8 cellular contexts compared by ENCODE assay signal in the genomic region with DNA sequence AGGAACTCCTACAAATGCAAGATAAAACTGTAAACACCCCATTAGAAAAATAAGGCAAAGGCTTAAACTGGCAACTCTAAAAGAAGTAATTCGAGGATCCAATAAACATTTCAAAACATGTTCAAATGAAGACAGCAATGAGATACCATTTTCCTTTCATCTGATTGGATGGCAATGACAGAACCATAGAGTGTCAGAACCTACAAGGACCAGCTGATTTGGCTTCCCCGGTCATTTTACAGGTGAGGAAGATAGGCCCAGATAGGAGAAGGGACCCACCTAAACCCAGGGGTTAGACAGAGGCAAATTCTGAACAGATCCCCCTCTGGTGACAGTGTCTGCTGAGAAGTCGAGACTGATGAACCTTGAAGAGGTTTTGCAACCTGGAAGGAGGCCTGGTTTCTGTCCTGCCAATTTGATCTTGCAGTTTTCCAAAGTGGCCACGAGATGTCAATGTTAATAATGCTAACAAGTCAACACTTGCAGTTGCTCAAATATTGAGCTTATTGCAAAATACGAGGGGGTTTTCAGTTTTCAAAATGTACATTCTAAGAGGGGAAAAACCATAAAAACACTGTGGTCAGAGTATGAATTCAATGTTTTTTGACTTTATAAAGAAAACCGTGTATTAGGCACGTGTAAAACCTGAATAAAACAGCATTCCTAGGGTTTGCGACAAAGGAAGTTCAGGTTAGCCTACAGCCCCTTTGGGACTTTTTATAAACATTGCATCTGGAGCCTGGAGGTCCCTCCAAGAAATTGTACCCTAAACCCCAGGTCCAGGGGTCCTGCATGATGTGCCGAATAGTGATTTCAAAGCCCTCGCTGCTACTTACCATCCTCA. TPM values are rescaled to one million over a fixed set of nuclear protein-coding genes. Genes with fewer than 3 reads are reported as not detected.
DNase-seq lines count a peak whose midpoint lies in the region; TF ChIP-seq lines count a peak whose summit lies in the region.

No MANE protein-coding gene starts in this region.

- WGBS in prostate gland, result 39% methylated on average over 10 of the region's 10 CpGs

- H3K9me3 ChIP-seq in prostate gland, result no peaks in the 10 kb centered on the region

- peak in 3 of 4 experiments; percentile 30 to 52 (median 49) for TF ChIP-seq CTCF in prostate gland (IDR thresholded peaks at IDR 0.05)

- DNase-seq in SIG-M5 treated with dmso at 0.1 percent for 504 hours (lab: John Stamatoyannopoulos, UW; ENCODE audit: unreplicated experiment) (peak; percentile 52), SIG-M5 (lab: John Stamatoyannopoulos, UW) (no peak), LoVo (ENCODE audit: low spot score) (peak; percentile 14), UCSD-AML1 (lab: John Stamatoyannopoulos, UW; ENCODE audit: unreplicated experiment) (peak; percentile 23), glomerular endothelial cell (ENCODE audit: extremely low read depth, low read depth, low spot score) (peak; percentile 5), prostate gland (ENCODE audit: low spot score) (peak; percentile 46), NCI-H774 (lab: John Stamatoyannopoulos, UW) (no peak)
- DNase-seq in activated CD4-positive, CD25-positive, alpha-beta regulatory T cell (lab: John Stamatoyannopoulos, UW), result no peak

- no peaks in the 10 kb centered on the region for H3K27me3 ChIP-seq in prostate gland (replicated peaks; ENCODE audit: insufficient read depth)

- intact Hi-C loops in prostate gland (cut with DNase I), result loop anchor here (2.0 kb wide), 1 partner anchor 111 kb away; no protein-coding TSS in a partner anchor

- H3K36me3 ChIP-seq in prostate gland, result no peaks in the 10 kb centered on the region

- no peaks in the 10 kb centered on the region for H3K4me1 ChIP-seq in prostate gland (replicated peaks)

- TF ChIP-seq POLR2A in prostate gland (IDR thresholded peaks at IDR 0.05), result no peak

- H3K27ac ChIP-seq in prostate gland, result no peak overlapping the region

- no peak overlapping the region for H3K4me3 ChIP-seq in prostate gland

RNA-seq across cellular contexts. Expression of gene CFAP161, which starts 21.5 kb away (rescaled TPM):
- total RNA-seq in glomerular endothelial cell (1.0 and 1.4 TPM in 2 replicates), prostate gland (1 to 10 TPM in 1 of 2 donors, not detected in 1; 2.9 TPM)

RNA-seq across cellular contexts. Expression of gene IL16, which starts 41.1 kb away (rescaled TPM):
- total RNA-seq in glomerular endothelial cell, result 1.4 and 3.3 TPM in 2 replicates
- total RNA-seq in prostate gland, result 1 to 10 TPM; 2.7 to 9.9 TPM

Comparison
In these comparisons a context has a peak if more than half of its experiments do, and no peak if none do; other contexts are left out.
1. DNase-seq: peak in SIG-M5 treated with dmso at 0.1 percent for 504 hours (single experiment), LoVo (single experiment), UCSD-AML1 (single experiment), glomerular endothelial cell (single experiment) and prostate gland (single experiment); none in SIG-M5 (single experiment), activated CD4-positive, CD25-positive, alpha-beta regulatory T cell (0 of 4) and NCI-H774 (single experiment).